25 cellular contexts compared by ENCODE assay signal in genomic region chr15:29713784-29714183, GRCh38.
DNase-seq lines count a peak whose midpoint lies in the region; ATAC-seq, FAIRE-seq and TF ChIP-seq lines count a peak whose summit lies in the region.
"Had no signal": no experiment of that assay in that cellular context is flagged by ENCODE, and none has a peak within 500 bp of the region (broad histone marks: within the 10 kb centered on the region; RNA-seq: fewer than 3 reads in every experiment).

No MANE protein-coding gene starts in this region.

- H3K4me3 ChIP-seq in right lobe of liver (no peak overlapping the region), HepG2 (replicated peaks in 1 of 3; ENCODE audit: insufficient read depth in 1 of 3, low read depth in 2 of 3, low read length in 3 of 3) (no peak overlapping the region)
- H3K4me3 ChIP-seq: A549; BLaER1 treated with 17β-estradiol and CSF1 and Interleukin-3, amounts not matched to agents 10 nM and 100 nM; GM12878; GM23338 had no signal

- no peaks in the 10 kb centered on the region for H4K20me1 ChIP-seq in HepG2 (ENCODE audit: insufficient read depth, low read length)
- H4K20me1 ChIP-seq: BLaER1 treated with 17β-estradiol and CSF1 and Interleukin-3, amounts not matched to agents 10 nM and 100 nM had no signal

- H3K36me3 ChIP-seq in right lobe of liver: peaks cover 7 to 34% (median 21%) of the 10 kb centered on the region in 4 donors
- peaks cover 15 to 58% of the 10 kb centered on the region in 2 experiments; a peak in 4 of 5 replicates for H3K36me3 ChIP-seq in HepG2 (replicated peaks in 1 of 2; ENCODE audit: control insufficient read depth in 1 of 2, insufficient read depth in 2 of 2, low read length in 2 of 2)
- H3K36me3 ChIP-seq: BLaER1 treated with 17β-estradiol and CSF1 and Interleukin-3, amounts not matched to agents 10 nM and 100 nM had no signal

- TF ChIP-seq EP300 in HepG2 (IDR thresholded peaks at IDR 0.05; ENCODE audit: low read depth in 2 of 2, low read length in 2 of 2) (no peak), HepG2 (CRISPR knock-in tag; IDR thresholded peaks at IDR 0.05; ENCODE audit: borderline replicate concordance) (no peak)

- H3K27ac ChIP-seq in right lobe of liver: peak overlapping the region in 1 of 3 donors; percentile 38
- H3K27ac ChIP-seq in HepG2 (ENCODE audit: extremely low read length, insufficient read depth, low read length): no peak overlapping the region
- H3K27ac ChIP-seq: A549; BLaER1 treated with 17β-estradiol and CSF1 and Interleukin-3, amounts not matched to agents 10 nM and 100 nM had no signal

- H3K27me3 ChIP-seq in right lobe of liver (no peaks in the 10 kb centered on the region), HepG2 (ENCODE audit: control insufficient read depth in 1 of 2, insufficient read depth in 2 of 2, low read length in 2 of 2) (no peaks in the 10 kb centered on the region)
- H3K27me3 ChIP-seq: BE2C; BLaER1 treated with 17β-estradiol and CSF1 and Interleukin-3, amounts not matched to agents 10 nM and 100 nM had no signal

- no peak for TF ChIP-seq CTCF in right lobe of liver (IDR thresholded peaks at IDR 0.05)
- TF ChIP-seq CTCF in HepG2 (CRISPR knock-in tag; IDR thresholded peaks at IDR 0.05): no peak
- no peak for TF ChIP-seq CTCF in endothelial cell (IDR thresholded peaks at IDR 0.05; ENCODE audit: unreplicated experiment)
- no peak for TF ChIP-seq CTCF in neural crest cell (conservative IDR thresholded peaks at IDR 0.05)

- peaks cover 0 to 54% (median 16%) of the 10 kb centered on the region in 4 donors for H3K4me1 ChIP-seq in right lobe of liver
- peaks cover 15% of the 10 kb centered on the region for H3K4me1 ChIP-seq in HepG2 (ENCODE audit: insufficient read depth, low read length)
- H3K4me1 ChIP-seq: BE2C; BLaER1 treated with 17β-estradiol and CSF1 and Interleukin-3, amounts not matched to agents 10 nM and 100 nM had no signal

- TF ChIP-seq RAD21 in HepG2 (CRISPR knock-in tag; IDR thresholded peaks at IDR 0.05): no peak

- TF ChIP-seq POLR2A in right lobe of liver (IDR thresholded peaks at IDR 0.05) (no peak), HepG2 (IDR thresholded peaks at IDR 0.05; ENCODE audit: insufficient read depth in 1 of 2, low read depth in 2 of 2, low read length in 2 of 2) (no peak)

- no peak overlapping the region for H2AFZ ChIP-seq in HepG2 (ENCODE audit: low read length)
- H2AFZ ChIP-seq: GM23338 had no signal

- FAIRE-seq in HepG2 (lab: Jason Lieb, UNC): no peak
- FAIRE-seq: A549, GM12878, GM19239 had no signal

- peaks cover 73% of the 10 kb centered on the region for H3K36me3 Mint-ChIP-seq in endothelial cell (ENCODE audit: low read depth, unreplicated experiment)
- peaks cover 16% of the 10 kb centered on the region for H3K36me3 Mint-ChIP-seq in neural crest cell (ENCODE audit: low read depth)
- no peaks in the 10 kb centered on the region for H3K36me3 Mint-ChIP-seq in activated naive CD4-positive, alpha-beta T cell treated with anti-CD3 and anti-CD28 coated beads for 36 hours (ENCODE audit: low read depth)
- H3K36me3 Mint-ChIP-seq: CD14-positive monocyte; CD8-positive, alpha-beta memory T cell had no signal

- H3K27ac Mint-ChIP-seq in endothelial cell (ENCODE audit: unreplicated experiment) (peak overlapping the region; percentile 49), neural crest cell (ENCODE audit: unreplicated experiment) (peak overlapping the region; percentile 12)
- H3K27ac Mint-ChIP-seq in activated naive CD4-positive, alpha-beta T cell treated with anti-CD3 and anti-CD28 coated beads for 36 hours: no peak overlapping the region
- H3K27ac Mint-ChIP-seq: CD14-positive monocyte; CD4-positive, alpha-beta T cell; CD8-positive, alpha-beta memory T cell; GM23338; H9 had no signal

- H3K9ac ChIP-seq in HepG2 (ENCODE audit: insufficient read depth, low read depth, low read length): no peak overlapping the region
- H3K9ac ChIP-seq: BLaER1 treated with 17β-estradiol and CSF1 and Interleukin-3, amounts not matched to agents 10 nM and 100 nM had no signal

- POLR2A ChIA-PET in HepG2 (lab: Yijun Ruan, JAX): no interaction called here

- no peak overlapping the region for H3K4me2 ChIP-seq in HepG2 (ENCODE audit: low read depth, low read length)
- H3K4me2 ChIP-seq: A549; BLaER1 treated with 17β-estradiol and CSF1 and Interleukin-3, amounts not matched to agents 10 nM and 100 nM; GM23338 had no signal

- DNase-seq in right lobe of liver (no peak), HepG2 (ENCODE audit: low spot score) (no peak), endothelial cell (ENCODE audit: low spot score) (no peak), neural crest cell (ENCODE audit: low read depth, low spot score) (no peak), HPDE6-E6E7 (ENCODE audit: extremely low spot score) (no peak)
- no peak for DNase-seq in activated naive CD4-positive, alpha-beta T cell treated with anti-CD3 and anti-CD28 coated beads for 36 hours
- DNase-seq: 8988T; ACHN; AML-193; BE2C; CD4-positive, alpha-beta T cell; CD8-positive, alpha-beta memory T cell; DMS 273 treated with DMSO at 0.1 percent for 48 hours; DMS79; EL; GDM1; H9 had no signal

- no peaks in the 10 kb centered on the region for H3K79me2 ChIP-seq in HepG2 (ENCODE audit: insufficient read depth, low read length)

- peaks cover 3% of the 10 kb centered on the region for H3K27me3 Mint-ChIP-seq in endothelial cell (ENCODE audit: unreplicated experiment)
- no peaks in the 10 kb centered on the region for H3K27me3 Mint-ChIP-seq in neural crest cell (ENCODE audit: low read depth)
- peaks cover 13% of the 10 kb centered on the region for H3K27me3 Mint-ChIP-seq in activated naive CD4-positive, alpha-beta T cell treated with anti-CD3 and anti-CD28 coated beads for 36 hours (ENCODE audit: low read depth)

- no peak overlapping the region for H3K4me3 Mint-ChIP-seq in endothelial cell (ENCODE audit: unreplicated experiment)
- no peak overlapping the region for H3K4me3 Mint-ChIP-seq in neural crest cell
- no peak overlapping the region for H3K4me3 Mint-ChIP-seq in activated naive CD4-positive, alpha-beta T cell treated with anti-CD3 and anti-CD28 coated beads for 36 hours
- H3K4me3 Mint-ChIP-seq: CD14-positive monocyte; CD4-positive, alpha-beta T cell; CD8-positive, alpha-beta memory T cell; GM23338; H9 had no signal

- CTCF ChIA-PET in HepG2 (lab: Yijun Ruan, JAX; ENCODE audit: low intra/inter-chr PET ratio, low total read pairs): no interaction called here
- CTCF ChIA-PET in activated naive CD4-positive, alpha-beta T cell treated with anti-CD3 and anti-CD28 coated beads for 36 hours (lab: Charles Lee): no interaction called here

- in situ Hi-C loops in HepG2 (cut with HindIII; ENCODE audit: extremely low pct_ligation_motif_present, low pct_unique_long_range_greater_than_20kb): no loop called here

- peak in 3 of 4 donors; percentile 34 to 66 (median 51) for ATAC-seq in right lobe of liver
- ATAC-seq in HepG2: no peak
- ATAC-seq in HG02610 (IDR thresholded peaks at IDR 0.05; ENCODE audit: unreplicated experiment): no peak
- ATAC-seq: GM12878, GM23338, HCT116 had no signal

- intact Hi-C loops in right lobe of liver (cut with DNase I) (no loop called here), HepG2 (cut with micrococcal nuclease; ENCODE audit: unreplicated experiment) (no loop called here)
- intact Hi-C loops in activated naive CD4-positive, alpha-beta T cell treated with anti-CD3 and anti-CD28 coated beads for 36 hours (cut with micrococcal nuclease): no loop called here

- H3K9me3 ChIP-seq in right lobe of liver: no peaks in the 10 kb centered on the region
- H3K9me3 ChIP-seq in HepG2 (ENCODE audit: low read length): no peaks in the 10 kb centered on the region
- H3K9me3 ChIP-seq: A549, BE2C had no signal

- H3K4me1 Mint-ChIP-seq in endothelial cell (ENCODE audit: unreplicated experiment) (no peaks in the 10 kb centered on the region), neural crest cell (no peaks in the 10 kb centered on the region)
- H3K4me1 Mint-ChIP-seq in activated naive CD4-positive, alpha-beta T cell treated with anti-CD3 and anti-CD28 coated beads for 36 hours (ENCODE audit: low read depth): no peaks in the 10 kb centered on the region
- H3K4me1 Mint-ChIP-seq: CD14-positive monocyte; CD8-positive, alpha-beta memory T cell; GM23338; H9 had no signal

- no TSS peak for BruUV-seq in HepG2 (replicated peaks; lab: Mats Ljungman, UMichigan)

- no peaks in the 10 kb centered on the region for H3K9me3 Mint-ChIP-seq in endothelial cell (ENCODE audit: unreplicated experiment)
- no peaks in the 10 kb centered on the region for H3K9me3 Mint-ChIP-seq in neural crest cell
- H3K9me3 Mint-ChIP-seq in activated naive CD4-positive, alpha-beta T cell treated with anti-CD3 and anti-CD28 coated beads for 36 hours: no peaks in the 10 kb centered on the region
- H3K9me3 Mint-ChIP-seq: CD4-positive, alpha-beta T cell; GM23338; H9 had no signal

TF ChIP-seq in HepG2, 621 proteins besides CTCF, POLR2A, EP300 and RAD21:
- TF ChIP-seq PITX1 (CRISPR knock-in tag; IDR thresholded peaks at IDR 0.05): no peak
- TF ChIP-seq XBP1 (CRISPR knock-in tag; IDR thresholded peaks at IDR 0.05): no peak
- TF ChIP-seq TIGD3 (CRISPR knock-in tag; IDR thresholded peaks at IDR 0.05; ENCODE audit: borderline replicate concordance): no peak

Comparison
In these comparisons a context has a peak if more than half of its experiments do, and no peak if none do; other contexts are left out.
1. ATAC-seq: peak in right lobe of liver (3 of 4); none in HepG2 (single experiment) and HG02610 (single experiment).